8 cellular contexts compared by ENCODE assay signal in genomic region chr5:79236364-79236969, GRCh38. TPM values are rescaled to one million over a fixed set of nuclear protein-coding genes. Genes with fewer than 3 reads are reported as not detected.
DNase-seq lines count a peak whose midpoint lies in the region; ATAC-seq and TF ChIP-seq lines count a peak whose summit lies in the region.

No MANE protein-coding gene starts in this region.

- peak overlapping the region; percentile 92 for H3K4me3 Mint-ChIP-seq in natural killer cell

- no peak for TF ChIP-seq POLR2A in esophagus squamous epithelium (IDR thresholded peaks at IDR 0.05)

- H3K4me1 ChIP-seq in esophagus squamous epithelium (peaks cover 0 to 50% (median 12%) of the 10 kb centered on the region in 3 donors), urinary bladder (ENCODE audit: insufficient read depth) (no peaks in the 10 kb centered on the region)

- 0% methylated on average over 5 of the region's 77 CpGs; no CpG with 5 or more reads in 1 of the 2 donors for WGBS in esophagus squamous epithelium, 2 donors
- under 1% methylated on average over 77 of the region's 77 CpGs for WGBS in urinary bladder

- H3K9me3 ChIP-seq in esophagus squamous epithelium: no peaks in the 10 kb centered on the region

- no peaks in the 10 kb centered on the region for H3K9me3 Mint-ChIP-seq in natural killer cell

- no peaks in the 10 kb centered on the region for H3K36me3 Mint-ChIP-seq in natural killer cell

- TF ChIP-seq CTCF in GM12875 (IDR thresholded peaks at IDR 0.05; ENCODE audit: borderline replicate concordance, insufficient read depth, low read depth, low read length) (no peak), esophagus squamous epithelium (IDR thresholded peaks at IDR 0.05) (no peak), natural killer cell (IDR thresholded peaks at IDR 0.05) (no peak)

- H3K27me3 ChIP-seq in esophagus squamous epithelium: no peaks in the 10 kb centered on the region

- DNase-seq in LHCN-M2 (ENCODE audit: low read depth) (peak; percentile 17), activated T-cell treated with anti-CD3 and anti-CD28 coated beads for 48 hours (ENCODE audit: low read depth) (peak; percentile 30), esophagus squamous epithelium (lab: John Stamatoyannopoulos, UW) (no peak), natural killer cell (peak; percentile 45), AML-193 (lab: John Stamatoyannopoulos, UW) (no peak)

- H3K4me3 ChIP-seq in GM12875 (ENCODE audit: low read depth, low read length): peak overlapping the region; percentile 66
- peak overlapping the region; percentile 85 to 95 (median 89) for H3K4me3 ChIP-seq in esophagus squamous epithelium
- H3K4me3 ChIP-seq in urinary bladder (ENCODE audit: low read depth, low read length): peak overlapping the region; percentile 84

- no peaks in the 10 kb centered on the region for H3K27me3 Mint-ChIP-seq in natural killer cell (ENCODE audit: low read depth in 2 of 2)

- intact Hi-C loops in esophagus squamous epithelium (cut with DNase I) (no loop called here), natural killer cell (cut with micrococcal nuclease) (loop anchor here (5.0 to 10.0 kb wide), 4 partner anchors 66 to 1171 kb away; partner anchors contain the start of genes ARSB, HOMER1 and ZFYVE16)

- peaks cover 33 to 34% of the 10 kb centered on the region in 2 donors for H3K4me1 Mint-ChIP-seq in natural killer cell

- H3K36me3 ChIP-seq in esophagus squamous epithelium: no peaks in the 10 kb centered on the region
- H3K36me3 ChIP-seq in urinary bladder (ENCODE audit: insufficient read depth): no peaks in the 10 kb centered on the region

- ATAC-seq in GM21786 (IDR thresholded peaks at IDR 0.05; ENCODE audit: unreplicated experiment) (peak; percentile 14), natural killer cell (peak; percentile 41 to 53 (median 45))

- H3K27ac ChIP-seq in esophagus squamous epithelium (peak overlapping the region; percentile 94 to 96 (median 95)), urinary bladder (ENCODE audit: low read depth) (peak overlapping the region; percentile 92)

- peak overlapping the region; percentile 89 to 90 for H3K27ac Mint-ChIP-seq in natural killer cell

RNA-seq across cellular contexts. Expression of gene JMY, which starts 0.5 kb away (rescaled TPM):
- total RNA-seq in LHCN-M2 (2014; rRNA removed) (3.1 and 4.7 TPM in 2 replicates), esophagus squamous epithelium (10 to 100 TPM in 1 of 4 donors, 1 to 10 TPM in 3; 5.8 to 15.8 (median 8.9) TPM), natural killer cell (10 to 100 TPM; 27.6 to 30.4 (median 28.7) TPM), urinary bladder (38.3 TPM)
- 1.1 TPM for polyA plus RNA-seq in LHCN-M2 (2012)
- 10.4 TPM for polyA plus RNA-seq in urinary bladder

Comparison
In these comparisons a context has a peak if more than half of its experiments do, and no peak if none do; other contexts are left out.
1. DNase-seq: peak in LHCN-M2 (single experiment), activated T-cell treated with anti-CD3 and anti-CD28 coated beads for 48 hours (single experiment) and natural killer cell (single experiment); none in esophagus squamous epithelium (single experiment) and AML-193 (0 of 2).
2. Peak in every context shown above with its lines, with median percentiles within 50 percentile points of each other: H3K4me3 ChIP-seq.